ENCODE assay signal across 15 cellular contexts in genomic region chr1:196926834-196927233, GRCh38. TPM values are rescaled to one million over a fixed set of nuclear protein-coding genes. Genes with fewer than 3 reads are reported as not detected.
"Had no signal": no experiment of that assay in that cellular context is flagged by ENCODE, and none has a peak within 500 bp of the region (broad histone marks: within the 10 kb centered on the region; RNA-seq: fewer than 3 reads in every experiment).

No MANE protein-coding gene starts in this region.

RNA-seq across cellular contexts. Expression of gene CFHR2, which starts 16.7 kb away (rescaled TPM):
- total RNA-seq: activated CD4-positive, alpha-beta T cell treated with anti-CD3 and anti-CD28 coated beads for 36 hours; activated CD4-positive, alpha-beta T cell treated with anti-CD3 and anti-CD28 coated beads, Interleukin-2, amount 10 ng/mL, durations not matched to agents 7 days and 5 days; activated CD8-positive, alpha-beta T cell treated with anti-CD3 and anti-CD28 coated beads, Interleukin-2, amount 10 ng/mL, durations not matched to agents 7 days and 5 days; activated naive CD8-positive, alpha-beta T cell treated with anti-CD3 and anti-CD28 coated beads, Interleukin-2, amount 10 ng/mL, durations not matched to agents 7 days and 5 days; activated T-helper 2 cell treated with anti-CD3 and anti-CD28 coated beads, Interferon-gamma antibody, Interleukin-2, Interleukin-4, amounts not matched to agents 10 μg/mL and 5 μg/mL and 100 μg/mL, durations not matched to agents 14 hours and 24 hours and 36 hours; body of pancreas; bronchial epithelial cell; MCF 10A; NCI-H460; RPMI7951; SJCRH30; T-cell; T-helper 17 cell; WTC11 had no signal

RNA-seq across cellular contexts. Expression of gene CFHR4, which starts 39.0 kb away (rescaled TPM):
- total RNA-seq: activated CD4-positive, alpha-beta T cell treated with anti-CD3 and anti-CD28 coated beads for 36 hours; activated CD4-positive, alpha-beta T cell treated with anti-CD3 and anti-CD28 coated beads, Interleukin-2, amount 10 ng/mL, durations not matched to agents 7 days and 5 days; activated CD8-positive, alpha-beta T cell treated with anti-CD3 and anti-CD28 coated beads, Interleukin-2, amount 10 ng/mL, durations not matched to agents 7 days and 5 days; activated naive CD8-positive, alpha-beta T cell treated with anti-CD3 and anti-CD28 coated beads, Interleukin-2, amount 10 ng/mL, durations not matched to agents 7 days and 5 days; activated T-helper 2 cell treated with anti-CD3 and anti-CD28 coated beads, Interferon-gamma antibody, Interleukin-2, Interleukin-4, amounts not matched to agents 10 μg/mL and 5 μg/mL and 100 μg/mL, durations not matched to agents 14 hours and 24 hours and 36 hours; body of pancreas; bronchial epithelial cell; MCF 10A; NCI-H460; RPMI7951; SJCRH30; T-cell; T-helper 17 cell had no signal

RNA-seq across cellular contexts. Expression of gene CFHR5, which starts 50.5 kb away (rescaled TPM):
- total RNA-seq: activated CD4-positive, alpha-beta T cell treated with anti-CD3 and anti-CD28 coated beads for 36 hours; activated CD4-positive, alpha-beta T cell treated with anti-CD3 and anti-CD28 coated beads, Interleukin-2, amount 10 ng/mL, durations not matched to agents 7 days and 5 days; activated CD8-positive, alpha-beta T cell treated with anti-CD3 and anti-CD28 coated beads, Interleukin-2, amount 10 ng/mL, durations not matched to agents 7 days and 5 days; activated naive CD8-positive, alpha-beta T cell treated with anti-CD3 and anti-CD28 coated beads, Interleukin-2, amount 10 ng/mL, durations not matched to agents 7 days and 5 days; activated T-helper 2 cell treated with anti-CD3 and anti-CD28 coated beads, Interferon-gamma antibody, Interleukin-2, Interleukin-4, amounts not matched to agents 10 μg/mL and 5 μg/mL and 100 μg/mL, durations not matched to agents 14 hours and 24 hours and 36 hours; adrenal gland; body of pancreas; bronchial epithelial cell; MCF 10A; NCI-H460; RPMI7951; SJCRH30; T-cell; T-helper 17 cell; WTC11 had no signal
- polyA plus RNA-seq: adrenal gland had no signal
